In the genomic region with DNA sequence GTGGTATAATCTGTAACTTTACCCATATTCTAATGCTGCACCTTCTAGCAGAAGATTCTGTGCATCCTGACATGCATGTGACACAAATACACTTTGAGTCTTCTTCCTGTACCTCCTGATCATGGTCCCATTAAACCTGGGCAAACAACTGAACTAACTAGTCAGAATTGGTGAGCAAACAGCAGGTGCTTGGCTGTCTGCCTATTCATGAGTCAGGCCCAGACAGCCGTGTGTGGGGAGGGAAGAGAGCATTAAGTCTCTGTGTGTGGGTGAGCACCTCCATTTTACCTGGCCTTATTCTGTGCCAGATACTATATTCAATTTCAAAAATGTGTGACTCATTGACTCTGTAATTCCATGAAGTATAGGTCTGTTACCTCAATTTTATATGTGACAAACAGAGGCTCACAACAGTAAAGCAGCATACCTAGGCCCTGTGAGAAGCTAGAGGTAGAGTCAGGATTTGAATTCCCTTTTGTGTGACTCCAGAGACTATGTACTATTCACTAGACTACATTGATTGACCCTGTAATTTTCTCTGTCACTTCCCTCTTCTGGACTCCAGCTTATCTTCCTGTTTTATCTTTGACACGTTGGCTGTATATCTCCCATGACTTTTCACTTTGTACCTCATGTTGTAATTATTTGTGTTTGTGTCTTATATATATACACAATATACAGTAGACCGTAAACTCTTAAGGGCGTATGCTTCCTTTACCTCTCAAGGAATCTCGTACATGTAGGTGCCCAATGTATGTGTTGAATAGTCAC, we compare ENCODE assay signal across 8 cellular contexts. TPM values are rescaled to one million over a fixed set of nuclear protein-coding genes. Genes with fewer than 3 reads are reported as not detected.
DNase-seq lines count a peak whose midpoint lies in the region; ATAC-seq and TF ChIP-seq lines count a peak whose summit lies in the region.

No MANE protein-coding gene starts in this region.

- H3K4me3 Mint-ChIP-seq in activated CD4-positive, alpha-beta T cell treated with anti-CD3 and anti-CD28 coated beads, Interleukin-2, amount 10 ng/mL, durations not matched to agents 24 days and 14 days = peak overlapping the region; percentile 45

- CTCF ChIA-PET in A673 (lab: Charles Lee) = no interaction called here

- peaks cover 67% of the 10 kb centered on the region for H3K4me1 Mint-ChIP-seq in activated CD4-positive, alpha-beta T cell treated with anti-CD3 and anti-CD28 coated beads, Interleukin-2, amount 10 ng/mL, durations not matched to agents 24 days and 14 days

- no peaks in the 10 kb centered on the region for H3K36me3 ChIP-seq in endocrine pancreas (ENCODE audit: control insufficient read depth, insufficient read depth, low read length)
- no peaks in the 10 kb centered on the region for H3K36me3 ChIP-seq in rectal smooth muscle tissue (ENCODE audit: control insufficient read depth, insufficient read depth, low read length)
- no peaks in the 10 kb centered on the region for H3K36me3 ChIP-seq in A673 (ENCODE audit: insufficient read depth, low read length, poor library complexity, severe bottlenecking)

- H3K27me3 Mint-ChIP-seq in activated CD4-positive, alpha-beta T cell treated with anti-CD3 and anti-CD28 coated beads, Interleukin-2, amount 10 ng/mL, durations not matched to agents 24 days and 14 days = no peaks in the 10 kb centered on the region

- H3K9me3 ChIP-seq in endocrine pancreas (ENCODE audit: control insufficient read depth, low read length) (no peaks in the 10 kb centered on the region), A673 (ENCODE audit: low read depth, low read length, poor library complexity, severe bottlenecking) (peaks cover 20% of the 10 kb centered on the region)

- H3K27ac ChIP-seq in rectal smooth muscle tissue (ENCODE audit: low read depth, low read length) (peak overlapping the region; percentile 12), A673 (ENCODE audit: low read depth, low read length, poor library complexity, severe bottlenecking) (no peak overlapping the region)

- H3K36me3 Mint-ChIP-seq in activated CD4-positive, alpha-beta T cell treated with anti-CD3 and anti-CD28 coated beads, Interleukin-2, amount 10 ng/mL, durations not matched to agents 24 days and 14 days (ENCODE audit: low read depth) = peaks cover 57% of the 10 kb centered on the region

- no TSS peak for BruUV-seq in A673 (replicated peaks; lab: Mats Ljungman, UMichigan)

- intact Hi-C loops in activated CD4-positive, alpha-beta T cell treated with anti-CD3 and anti-CD28 coated beads, Interleukin-2, amount 10 ng/mL, durations not matched to agents 24 days and 14 days (cut with micrococcal nuclease) = loop anchor here (2.0 kb wide), 1 partner anchor 15 kb away; no protein-coding TSS in a partner anchor
- intact Hi-C loops in A673 (cut with micrococcal nuclease; ENCODE audit: unreplicated experiment) = no loop called here

- H3K4me3 ChIP-seq in endocrine pancreas (ENCODE audit: control insufficient read depth, insufficient read depth, low read length) (peak overlapping the region; percentile 45), rectal smooth muscle tissue (ENCODE audit: low read length) (no peak overlapping the region), A673 (ENCODE audit: low read depth, low read length, poor library complexity, severe bottlenecking) (no peak overlapping the region)

- DNase-seq in EH (ENCODE audit: low read depth) (peak; percentile 48), NCI-H2107 treated with DMSO at 0.1 percent for 48 hours (lab: John Stamatoyannopoulos, UW; ENCODE audit: unreplicated experiment) (peak; percentile 99), A673 (ENCODE audit: low spot score) (no peak), amniotic stem cell (lab: John Stamatoyannopoulos, UW) (no peak)
- DNase-seq in activated CD4-positive, alpha-beta T cell treated with anti-CD3 and anti-CD28 coated beads, Interleukin-2, amount 10 ng/mL, durations not matched to agents 24 days and 14 days = peak; percentile 66

- no peaks in the 10 kb centered on the region for H3K27me3 ChIP-seq in endocrine pancreas (ENCODE audit: control insufficient read depth, insufficient read depth, low read length)
- H3K27me3 ChIP-seq in rectal smooth muscle tissue (ENCODE audit: control insufficient read depth, insufficient read depth, low read length) = no peaks in the 10 kb centered on the region
- no peaks in the 10 kb centered on the region for H3K27me3 ChIP-seq in A673 (replicated peaks; ENCODE audit: insufficient read depth, low read depth, low read length, poor library complexity)

- H3K9me3 Mint-ChIP-seq in activated CD4-positive, alpha-beta T cell treated with anti-CD3 and anti-CD28 coated beads, Interleukin-2, amount 10 ng/mL, durations not matched to agents 24 days and 14 days = peaks cover 12% of the 10 kb centered on the region

- no peak for ATAC-seq in GM18868 (IDR thresholded peaks at IDR 0.05; ENCODE audit: unreplicated experiment)

- H3K4me1 ChIP-seq in endocrine pancreas (ENCODE audit: control insufficient read depth, insufficient read depth, low read length) (peaks cover 26% of the 10 kb centered on the region), rectal smooth muscle tissue (ENCODE audit: control insufficient read depth, insufficient read depth, low read length) (peaks cover 15% of the 10 kb centered on the region), A673 (ENCODE audit: insufficient read depth, low read length, poor library complexity, severe bottlenecking) (no peaks in the 10 kb centered on the region)

- POLR2A ChIA-PET in A673 (lab: Charles Lee; ENCODE audit: low non-redundant PET) = no interaction called here

- peak overlapping the region; percentile 82 for H3K27ac Mint-ChIP-seq in activated CD4-positive, alpha-beta T cell treated with anti-CD3 and anti-CD28 coated beads, Interleukin-2, amount 10 ng/mL, durations not matched to agents 24 days and 14 days

- no peak for TF ChIP-seq CTCF in A673 (conservative IDR thresholded peaks at IDR 0.05; ENCODE audit: low read depth, low read length)

- H3K9ac ChIP-seq in endocrine pancreas (ENCODE audit: control insufficient read depth, insufficient read depth, low read length) = no peak overlapping the region
- no peak overlapping the region for H3K9ac ChIP-seq in rectal smooth muscle tissue (ENCODE audit: low read length)

RNA-seq across cellular contexts. Expression of a gene that starts 32.2 kb away (rescaled TPM):
- 73.4 and 78.9 TPM in 2 replicates for total RNA-seq in activated CD4-positive, alpha-beta T cell treated with anti-CD3 and anti-CD28 coated beads, Interleukin-2, amount 10 ng/mL, durations not matched to agents 24 days and 14 days
- total RNA-seq in A673 (2021) = 9.2 and 13.1 TPM in 2 replicates

Comparison
In these comparisons a context has a peak if more than half of its experiments do, and no peak if none do; other contexts are left out.
1. DNase-seq: peak in EH (single experiment), NCI-H2107 treated with DMSO at 0.1 percent for 48 hours (single experiment) and activated CD4-positive, alpha-beta T cell treated with anti-CD3 and anti-CD28 coated beads, Interleukin-2, amount 10 ng/mL, durations not matched to agents 24 days and 14 days (single experiment); none in A673 (single experiment) and amniotic stem cell (single experiment).